In the genomic region with DNA sequence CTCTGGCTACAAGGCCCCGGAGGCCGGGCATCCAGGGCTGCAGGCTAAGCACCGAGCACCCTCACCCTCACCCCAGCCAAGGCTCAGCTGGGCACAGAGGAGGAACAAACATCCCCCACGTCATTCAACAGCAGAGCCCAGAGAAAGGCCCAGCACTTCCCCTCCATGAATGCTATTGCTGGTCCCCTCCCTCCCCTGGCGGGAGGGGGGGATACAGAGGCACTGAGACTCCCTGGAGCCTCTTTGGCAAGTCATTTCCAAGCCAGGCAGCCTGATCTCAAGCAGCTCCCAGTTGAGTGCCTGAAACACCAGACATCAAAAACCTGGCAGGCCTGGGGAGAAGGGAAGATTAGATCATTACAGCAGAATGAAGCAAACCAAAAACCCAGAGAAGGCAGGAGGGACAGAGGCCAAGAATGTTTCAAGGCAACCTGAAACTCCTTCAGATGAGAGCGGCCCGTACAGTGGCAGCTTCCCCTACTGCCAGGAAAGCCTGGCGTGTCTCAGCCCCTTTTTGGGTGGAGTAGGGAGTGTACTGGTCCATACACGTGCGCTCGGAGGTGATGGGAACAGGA, we compare ENCODE assay signal across 8 cellular contexts.
DNase-seq lines count a peak whose midpoint lies in the region; ATAC-seq and TF ChIP-seq lines count a peak whose summit lies in the region.

No MANE protein-coding gene starts in this region.

- peak overlapping the region in 2 of 10 donors; percentile 25 to 35 for H3K27ac Mint-ChIP-seq in naive thymus-derived CD8-positive, alpha-beta T cell

- in situ Hi-C loops in HAP-1 (cut with MboI; ENCODE audit: low sequenced_read_pairs): no loop called here

- no peak for TF ChIP-seq POLR2A in uterus (IDR thresholded peaks at IDR 0.05)

- H3K4me1 ChIP-seq in uterus: peaks cover 21 to 32% of the 10 kb centered on the region in 2 donors
- H3K4me1 ChIP-seq in HAP-1: peaks cover 29% of the 10 kb centered on the region
- H3K4me1 ChIP-seq in effector memory CD4-positive, alpha-beta T cell (ENCODE audit: control insufficient read depth, insufficient read depth, low read length, poor library complexity, severe bottlenecking): peaks cover 24% of the 10 kb centered on the region

- H3K9me3 Mint-ChIP-seq in naive thymus-derived CD8-positive, alpha-beta T cell: no peaks in the 10 kb centered on the region

- no peak for ATAC-seq in naive thymus-derived CD8-positive, alpha-beta T cell

- H3K27ac ChIP-seq in coronary artery (peak overlapping the region; percentile 92 to 93), uterus (peak overlapping the region; percentile 83 to 88)
- H3K27ac ChIP-seq in effector memory CD4-positive, alpha-beta T cell (ENCODE audit: insufficient read depth, low read length, poor library complexity, severe bottlenecking): no peak overlapping the region

- H3K9me3 ChIP-seq in uterus (no peaks in the 10 kb centered on the region), HAP-1 (no peaks in the 10 kb centered on the region)
- H3K9me3 ChIP-seq in effector memory CD4-positive, alpha-beta T cell (ENCODE audit: control insufficient read depth, low read length): no peaks in the 10 kb centered on the region

- no peaks in the 10 kb centered on the region for H3K27me3 Mint-ChIP-seq in naive thymus-derived CD8-positive, alpha-beta T cell

- no peaks in the 10 kb centered on the region for H3K27me3 ChIP-seq in uterus
- H3K27me3 ChIP-seq in HAP-1 (ENCODE audit: low read depth): no peaks in the 10 kb centered on the region
- no peaks in the 10 kb centered on the region for H3K27me3 ChIP-seq in effector memory CD4-positive, alpha-beta T cell (replicated peaks; ENCODE audit: control insufficient read depth, insufficient read depth, low read length, poor library complexity, severe bottlenecking)

- peak overlapping the region in 2 of 10 donors; percentile 32 to 36 for H3K4me3 Mint-ChIP-seq in naive thymus-derived CD8-positive, alpha-beta T cell

- peak overlapping the region; percentile 46 for H3K4me3 ChIP-seq in coronary artery
- H3K4me3 ChIP-seq in uterus: no peak overlapping the region
- no peak overlapping the region for H3K4me3 ChIP-seq in HAP-1
- no peak overlapping the region for H3K4me3 ChIP-seq in effector memory CD4-positive, alpha-beta T cell (ENCODE audit: insufficient read depth, low read depth, low read length, poor library complexity, severe bottlenecking)

- TF ChIP-seq CTCF in coronary artery (IDR thresholded peaks at IDR 0.05) (no peak), uterus (IDR thresholded peaks at IDR 0.05) (no peak)

- no peaks in the 10 kb centered on the region for H3K36me3 ChIP-seq in uterus
- H3K36me3 ChIP-seq in HAP-1 (replicated peaks): no peaks in the 10 kb centered on the region
- no peaks in the 10 kb centered on the region for H3K36me3 ChIP-seq in effector memory CD4-positive, alpha-beta T cell (ENCODE audit: control insufficient read depth, insufficient read depth, low read length)

- intact Hi-C loops in uterus (cut with DNase I; ENCODE audit: low total_unique reads): no loop called here

- H3K4me1 Mint-ChIP-seq in naive thymus-derived CD8-positive, alpha-beta T cell: peaks cover 7 to 57% (median 44%) of the 10 kb centered on the region in 4 donors

- POLR2A ChIA-PET in naive thymus-derived CD8-positive, alpha-beta T cell (lab: Charles Lee): interaction anchor here (1.2 to 3.2 kb wide), 2 partner anchors 40 to 44 kb away, joined by 4 to 13 read pairs; no protein-coding TSS in a partner anchor

- peak; percentile 50 for DNase-seq in GDM1 (lab: John Stamatoyannopoulos, UW)
- peak; percentile 86 for DNase-seq in NCI-H226
- peak; percentile 88 for DNase-seq in coronary artery (ENCODE audit: low spot score)
- peak; percentile 69 for DNase-seq in midbrain (lab: John Stamatoyannopoulos, UW)
- DNase-seq in uterus: peak; percentile 82 to 91
- no peak for DNase-seq in HAP-1 (ENCODE audit: low spot score in 2 of 2)
- DNase-seq in naive thymus-derived CD8-positive, alpha-beta T cell: no peak
- DNase-seq in effector memory CD4-positive, alpha-beta T cell: no peak

- no peaks in the 10 kb centered on the region for H3K36me3 Mint-ChIP-seq in naive thymus-derived CD8-positive, alpha-beta T cell

Comparison
In these comparisons a context has a peak if more than half of its experiments do, and no peak if none do; other contexts are left out.
1. DNase-seq: peak in GDM1 (single experiment), NCI-H226 (single experiment), coronary artery (single experiment), midbrain (single experiment) and uterus (2 of 2); none in HAP-1 (0 of 2), naive thymus-derived CD8-positive, alpha-beta T cell (0 of 10) and effector memory CD4-positive, alpha-beta T cell (0 of 3).